Comparison of ENCODE assay signal across 27 cellular contexts in genomic region chr17:2457913-2458312, GRCh38.
"Had no signal": no experiment of that assay in that cellular context is flagged by ENCODE, and none has a peak within 500 bp of the region (broad histone marks: within the 10 kb centered on the region; RNA-seq: fewer than 3 reads in every experiment).

No MANE protein-coding gene starts in this region.

- H3K4me1 ChIP-seq: gastrocnemius medialis, neural progenitor cell, psoas muscle had no signal

- DNase-seq: dorsolateral prefrontal cortex; effector CD4-positive, alpha-beta T cell; foreskin fibroblast; gastrocnemius medialis; head of caudate nucleus; kidney; mesenchymal stem cell; mucosa of descending colon; naive B cell; nucleus accumbens; psoas muscle; right cardiac atrium; stimulated activated CD4-positive, alpha-beta T cell treated with anti-CD3 and anti-CD28 coated beads, Interleukin-15, amount 100 ng/mL, for 24 hours; stimulated activated CD4-positive, alpha-beta T cell treated with anti-CD3 and anti-CD28 coated beads, Interleukin-2, amount 100 ng/mL, for 48 hours; stimulated activated naive CD4-positive, alpha-beta T cell; stimulated activated naive CD8-positive, alpha-beta T cell treated with anti-CD3 and anti-CD28 coated beads, Interleukin-15, amount 100 ng/mL, for 72 hours; tibial artery had no signal

- H3K9me3 Mint-ChIP-seq: mesothelial cell of epicardium; naive B cell; natural killer cell treated with Interleukin-12 subunit alpha and Interleukin-12 subunit beta and Interleukin-15 and Interleukin-18, amount 100 ng/mL, for 72 hours; neural progenitor cell; stimulated activated naive CD8-positive, alpha-beta T cell treated with anti-CD3 and anti-CD28 coated beads, Interleukin-15, amount 100 ng/mL, for 72 hours; type B pancreatic cell had no signal

- H2AFZ ChIP-seq: neural progenitor cell had no signal

- H3K4me2 ChIP-seq: neural progenitor cell had no signal

- H3K4me3 Mint-ChIP-seq: mesothelial cell of epicardium; naive B cell; natural killer cell treated with Interleukin-12 subunit alpha and Interleukin-12 subunit beta and Interleukin-15 and Interleukin-18, amount 100 ng/mL, for 72 hours; neural progenitor cell; stimulated activated naive CD8-positive, alpha-beta T cell treated with anti-CD3 and anti-CD28 coated beads, Interleukin-15, amount 100 ng/mL, for 72 hours; type B pancreatic cell had no signal

- H3K9me3 ChIP-seq: gastrocnemius medialis, mucosa of descending colon, psoas muscle, tibial artery had no signal

- H3K4me1 Mint-ChIP-seq: mesothelial cell of epicardium, neural progenitor cell had no signal

- H3K27me3 Mint-ChIP-seq: naive B cell; natural killer cell treated with Interleukin-12 subunit alpha and Interleukin-12 subunit beta and Interleukin-15 and Interleukin-18, amount 100 ng/mL, for 72 hours; stimulated activated naive CD8-positive, alpha-beta T cell treated with anti-CD3 and anti-CD28 coated beads, Interleukin-15, amount 100 ng/mL, for 72 hours; type B pancreatic cell had no signal

- H3K27ac Mint-ChIP-seq: mesothelial cell of epicardium; naive B cell; natural killer cell treated with Interleukin-12 subunit alpha and Interleukin-12 subunit beta and Interleukin-15 and Interleukin-18, amount 100 ng/mL, for 72 hours; neural progenitor cell; type B pancreatic cell had no signal

- H3K9ac ChIP-seq: neural progenitor cell had no signal

- H3K27me3 ChIP-seq: dorsolateral prefrontal cortex, gastrocnemius medialis, neural progenitor cell, tibial artery had no signal

- H3K27ac ChIP-seq: epithelial cell of prostate, gastrocnemius medialis, neural progenitor cell, psoas muscle, tibial artery had no signal

- FAIRE-seq: colon, kidney had no signal

- H3K4me3 ChIP-seq: dorsolateral prefrontal cortex, gastrocnemius medialis, lung, mucosa of descending colon, neural progenitor cell, psoas muscle, skin epidermis, tibial artery had no signal

- ATAC-seq: esophagus mucosa; gastrocnemius medialis; left lobe of liver; mucosa of descending colon; natural killer cell treated with Interleukin-12 subunit alpha and Interleukin-12 subunit beta and Interleukin-15 and Interleukin-18, amount 100 ng/mL, for 72 hours; psoas muscle; right cardiac atrium; stimulated activated naive CD8-positive, alpha-beta T cell treated with anti-CD3 and anti-CD28 coated beads, Interleukin-15, amount 100 ng/mL, for 72 hours had no signal
